In genomic region chr16:88420496-88420895, GRCh38 we compare ENCODE assay signal across 3 cellular contexts.
TF ChIP-seq lines count a peak whose summit lies in the region.

No MANE protein-coding gene starts in this region.

TF ChIP-seq in HepG2, 621 proteins besides CTCF, POLR2A, EP300 and RAD21:
- TF ChIP-seq EED (CRISPR knock-in tag; IDR thresholded peaks at IDR 0.05), result no peak
- peak; percentile 84 for TF ChIP-seq ZFP36 (IDR thresholded peaks at IDR 0.05; ENCODE audit: borderline replicate concordance, low read depth, low read length, partially characterized antibody)
- TF ChIP-seq ZNF629 (CRISPR knock-in tag; conservative IDR thresholded peaks at IDR 0.05), result 0 out of 2 replicates have a peak, but pooled peaks have one; percentile 23
- peak; percentile 15; the same call in 1 of the 2 replicates for TF ChIP-seq ZMYM3 (CRISPR knock-in tag; IDR thresholded peaks at IDR 0.05)

TF ChIP-seq in IMR-90, 13 proteins besides CTCF, POLR2A, EP300 and RAD21:
- TF ChIP-seq ELK1 (IDR thresholded peaks at IDR 0.05; ENCODE audit: borderline replicate concordance, low read depth, low read length) (no peak), MXI1 (IDR thresholded peaks at IDR 0.05; ENCODE audit: borderline replicate concordance, low read depth, low read length) (no peak), MAFK (IDR thresholded peaks at IDR 0.05; ENCODE audit: low read depth, low read length) (no peak), RFX5 (IDR thresholded peaks at IDR 0.05; ENCODE audit: low read depth, low read length) (no peak), FOS (IDR thresholded peaks at IDR 0.05; ENCODE audit: low read depth, low read length) (no peak), RCOR1 (IDR thresholded peaks at IDR 0.05; ENCODE audit: insufficient replicate concordance, low read length) (no peak), USF2 (IDR thresholded peaks at IDR 0.05; ENCODE audit: low read depth, low read length) (no peak), CHD1 (IDR thresholded peaks at IDR 0.05; ENCODE audit: low read depth, low read length) (no peak), NFE2L2 (IDR thresholded peaks at IDR 0.05; ENCODE audit: low read depth, low read length) (no peak), MAZ (IDR thresholded peaks at IDR 0.05; ENCODE audit: borderline replicate concordance, low read depth, low read length) (no peak), CEBPB (IDR thresholded peaks at IDR 0.05; ENCODE audit: low read depth, low read length) (no peak), BHLHE40 (IDR thresholded peaks at IDR 0.05; ENCODE audit: low read depth, low read length) (no peak), SMC3 (IDR thresholded peaks at IDR 0.05; ENCODE audit: low read depth, low read length) (no peak)

TF ChIP-seq in K562, 482 proteins besides CTCF, POLR2A, EP300 and RAD21:
- TF ChIP-seq ZBTB7A (IDR thresholded peaks at IDR 0.05; ENCODE audit: borderline replicate concordance, control insufficient read depth, low read depth, low read length) (no peak), ZNF436 (CRISPR knock-in tag; IDR thresholded peaks at IDR 0.05) (peak; percentile 79), SETDB1 (IDR thresholded peaks at IDR 0.05; ENCODE audit: low read length) (no peak), KDM1A (IDR thresholded peaks at IDR 0.05) (0 out of 4 replicates have a peak, but pooled peaks of 1 of the 2 experiments have one; percentile 40), RCOR1 (IDR thresholded peaks at IDR 0.05; ENCODE audit: borderline replicate concordance in 1 of 2, low read depth in 2 of 2, low read length in 2 of 2) (peak in 1 of 2 experiments; percentile 18; a peak in 1 of 4 replicates), TCF7L2 (IDR thresholded peaks at IDR 0.05; ENCODE audit: low read depth, low read length) (no peak), CHD1 (IDR thresholded peaks at IDR 0.05; ENCODE audit: low read length) (no peak), CREB3L1 (IDR thresholded peaks at IDR 0.05; ENCODE audit: borderline replicate concordance, low read depth) (no peak), RBM25 (IDR thresholded peaks at IDR 0.05; ENCODE audit: low read depth, low read length, severe bottlenecking) (peak; percentile 77), NONO (IDR thresholded peaks at IDR 0.05; ENCODE audit: low read depth in 2 of 2, low read length in 1 of 2) (no peak), ATF4 (CRISPR knock-in tag; IDR thresholded peaks at IDR 0.05) (no peak), ZFP36 (IDR thresholded peaks at IDR 0.05; ENCODE audit: low read depth, low read length, partially characterized antibody) (peak; percentile 99), SMARCA5 (IDR thresholded peaks at IDR 0.05) (peak; percentile 59; the same call in 1 of the 2 replicates), BCOR (IDR thresholded peaks at IDR 0.05) (peak; percentile 79)
